10 cellular contexts compared by ENCODE assay signal in genomic region chr3:188262913-188263683, GRCh38.
DNase-seq lines count a peak whose midpoint lies in the region; ATAC-seq and TF ChIP-seq lines count a peak whose summit lies in the region.
"Had no signal": no experiment of that assay in that cellular context is flagged by ENCODE, and none has a peak within 500 bp of the region (broad histone marks: within the 10 kb centered on the region; RNA-seq: fewer than 3 reads in every experiment).

No MANE protein-coding gene starts in this region.

- no peak overlapping the region for H3K4me3 ChIP-seq in mammary epithelial cell (replicated peaks in 1 of 3; ENCODE audit: insufficient read depth in 1 of 3, low read depth in 2 of 3, low read length in 3 of 3)
- no peak overlapping the region for H3K4me3 ChIP-seq in mesenchymal stem cell (ENCODE audit: insufficient read depth in 1 of 2, low read depth in 1 of 2, low read length in 2 of 2)

- H2BK120ac ChIP-seq in mesenchymal stem cell (ENCODE audit: low read depth, low read length) = no peak overlapping the region

- CTCF ChIA-PET in MCF 10A (lab: Yijun Ruan, JAX) = interaction anchor here (0.6 to 2.1 kb wide), 5 partner anchors 14 to 886 kb away, joined by 3 to 7 read pairs (median 4); no protein-coding TSS in a partner anchor
- CTCF ChIA-PET in mammary epithelial cell (lab: Charles Lee; ENCODE audit: low non-redundant PET) = interaction anchor here (0.6 to 0.7 kb wide), 2 partner anchors 212 to 399 kb away, joined by 3 read pairs; no protein-coding TSS in a partner anchor

- H3K9me3 Mint-ChIP-seq in MCF 10A (ENCODE audit: unreplicated experiment) = no peaks in the 10 kb centered on the region
- H3K9me3 Mint-ChIP-seq: naive thymus-derived CD4-positive, alpha-beta T cell had no signal

- no peak overlapping the region for H3K18ac ChIP-seq in mesenchymal stem cell (ENCODE audit: low read depth in 1 of 2, low read length in 2 of 2)

- intact Hi-C loops in MCF 10A (cut with micrococcal nuclease) = loop anchor here (10.0 kb wide), 1 partner anchor 108 kb away; the partner anchor contains the start of gene LPP
- intact Hi-C loops in mammary epithelial cell (cut with micrococcal nuclease) = no loop called here

- no peak overlapping the region for H2AK5ac ChIP-seq in mesenchymal stem cell (ENCODE audit: low read length, severe bottlenecking)

- H3K9me3 ChIP-seq in mammary epithelial cell (replicated peaks; ENCODE audit: insufficient read depth, low read length) = no peaks in the 10 kb centered on the region
- H3K9me3 ChIP-seq in mesenchymal stem cell (ENCODE audit: control insufficient read depth, low read length) = no peaks in the 10 kb centered on the region

- in situ Hi-C loops in mammary epithelial cell (cut with MboI; ENCODE audit: low sequenced_read_pairs in 2 of 2) = no loop called here

- BruUV-seq in MCF 10A (replicated peaks; lab: Mats Ljungman, UMichigan) (no TSS peak), mammary epithelial cell (replicated peaks; lab: Mats Ljungman, UMichigan) (no TSS peak)

- H2BK5ac ChIP-seq in mesenchymal stem cell (ENCODE audit: low read depth, low read length, poor library complexity, severe bottlenecking) = no peak overlapping the region

- H2BK15ac ChIP-seq in mesenchymal stem cell (ENCODE audit: low read depth, poor library complexity, severe bottlenecking) = no peak overlapping the region

- ATAC-seq in HG03139 (IDR thresholded peaks at IDR 0.05; ENCODE audit: unreplicated experiment) (no peak), GM18909 (IDR thresholded peaks at IDR 0.05; ENCODE audit: poor library complexity, unreplicated experiment) (no peak)
- ATAC-seq: naive thymus-derived CD4-positive, alpha-beta T cell had no signal

- H3K27ac ChIP-seq in mammary epithelial cell (ENCODE audit: insufficient read depth, low read depth, low read length) (no peak overlapping the region), mesenchymal stem cell (ENCODE audit: low read length, poor library complexity, severe bottlenecking) (peak overlapping the region; percentile 70)

- TF ChIP-seq CTCF in MCF 10A (IDR thresholded peaks at IDR 0.05; ENCODE audit: unreplicated experiment) (no peak), mammary epithelial cell (conservative IDR thresholded peaks at IDR 0.05 in 1 of 2, IDR thresholded peaks at IDR 0.05 in 1 of 2; ENCODE audit: extremely low read depth in 1 of 2, insufficient read depth in 1 of 2, low read depth in 1 of 2, low read length in 2 of 2) (no peak)

- H3K4me2 ChIP-seq in mammary epithelial cell (ENCODE audit: insufficient read depth, low read depth, low read length) = no peak overlapping the region
- no peak overlapping the region for H3K4me2 ChIP-seq in mesenchymal stem cell (ENCODE audit: low read length, poor library complexity, severe bottlenecking)

- H3K36me3 Mint-ChIP-seq in MCF 10A (ENCODE audit: insufficient read depth, unreplicated experiment) = no peaks in the 10 kb centered on the region

- no peak overlapping the region for H3K9ac ChIP-seq in mammary epithelial cell (ENCODE audit: insufficient read depth, low read length)
- H3K9ac ChIP-seq in mesenchymal stem cell (ENCODE audit: low read length) = peak overlapping the region; percentile 31

- peak overlapping the region; percentile 43 for H3K27ac Mint-ChIP-seq in MCF 10A (ENCODE audit: low read depth, unreplicated experiment)
- H3K27ac Mint-ChIP-seq: B cell had no signal

- no peak overlapping the region for H4K8ac ChIP-seq in mesenchymal stem cell (ENCODE audit: low read length)

- H2AFZ ChIP-seq in mammary epithelial cell (ENCODE audit: low read depth, low read length) = no peak overlapping the region
- H2AFZ ChIP-seq in mesenchymal stem cell (ENCODE audit: low read depth, low read length) = no peak overlapping the region

- H3K79me2 ChIP-seq in mammary epithelial cell (ENCODE audit: insufficient read depth, low read length) = peaks cover 23% of the 10 kb centered on the region

- peaks cover 6% of the 10 kb centered on the region for H3K79me1 ChIP-seq in mesenchymal stem cell (replicated peaks; ENCODE audit: low read length, poor library complexity, severe bottlenecking)

- H3K4me1 ChIP-seq in mammary epithelial cell (ENCODE audit: insufficient read depth, low read length) (peaks cover 12% of the 10 kb centered on the region), mesenchymal stem cell (ENCODE audit: control insufficient read depth, insufficient read depth, low read depth, low read length) (peaks cover 19% of the 10 kb centered on the region)

- H2BK12ac ChIP-seq in mesenchymal stem cell (ENCODE audit: low read length in 2 of 2) = peak overlapping the region in 1 of 2 experiments; percentile 21

- H3K4me1 Mint-ChIP-seq in MCF 10A (ENCODE audit: insufficient read depth, unreplicated experiment) = peaks cover 8% of the 10 kb centered on the region

- no peaks in the 10 kb centered on the region for H3K27me3 Mint-ChIP-seq in MCF 10A (ENCODE audit: insufficient read depth, unreplicated experiment)
- H3K27me3 Mint-ChIP-seq: B cell; naive thymus-derived CD4-positive, alpha-beta T cell had no signal

- H3K36me3 ChIP-seq in mammary epithelial cell (ENCODE audit: insufficient read depth, low read length) (no peaks in the 10 kb centered on the region), mesenchymal stem cell (ENCODE audit: control insufficient read depth in 1 of 2, insufficient read depth in 2 of 2, low read depth in 1 of 2, low read length in 2 of 2) (no peaks in the 10 kb centered on the region)

- DNase-seq in MCF 10A (ENCODE audit: unreplicated experiment) (peak; percentile 62), mammary epithelial cell (no peak), dermis microvascular lymphatic vessel endothelial cell (ENCODE audit: low read depth in 2 of 2) (peak; percentile 89 to 97), mesenchymal stem cell (peak; percentile 91), iPS-NIHi11 (ENCODE audit: low spot score) (no peak)
- DNase-seq in activated CD4-positive, alpha-beta T cell treated with anti-CD3 and anti-CD28 coated beads for 1 hour = no peak
- DNase-seq: naive thymus-derived CD4-positive, alpha-beta T cell had no signal

- no peak overlapping the region for H3K23ac ChIP-seq in mesenchymal stem cell (ENCODE audit: low read length in 2 of 2)

- no peaks in the 10 kb centered on the region for H4K20me1 ChIP-seq in mammary epithelial cell (ENCODE audit: insufficient read depth, low read length)

- H3K27me3 ChIP-seq in mammary epithelial cell (ENCODE audit: insufficient read depth, low read length) (no peaks in the 10 kb centered on the region), mesenchymal stem cell (ENCODE audit: control insufficient read depth in 1 of 2, insufficient read depth in 1 of 2, low read length in 2 of 2) (no peaks in the 10 kb centered on the region)

- H4K91ac ChIP-seq in mesenchymal stem cell (ENCODE audit: low read length) = no peak overlapping the region

- no peak overlapping the region for H3K4me3 Mint-ChIP-seq in MCF 10A (ENCODE audit: unreplicated experiment)
- H3K4me3 Mint-ChIP-seq: B cell; naive thymus-derived CD4-positive, alpha-beta T cell had no signal

- peak overlapping the region in 1 of 2 experiments; percentile 30 for H3K4ac ChIP-seq in mesenchymal stem cell (ENCODE audit: low read depth in 1 of 2, low read length in 2 of 2)

- WGBS in mammary epithelial cell (ENCODE audit: low coverage, missing lambda C conversion rate) = over 99% methylated on average over 8 of the region's 8 CpGs
- WGBS in mesenchymal stem cell = 27% methylated on average over 4 of the region's 8 CpGs

- H3K14ac ChIP-seq in mesenchymal stem cell (ENCODE audit: low read length in 2 of 2) = no peak overlapping the region

- dilution Hi-C loops in mammary epithelial cell (cut with HindIII; ENCODE audit: low sequenced_read_pairs) = no loop called here

- POLR2A ChIA-PET in MCF 10A (lab: Yijun Ruan, JAX) = interaction anchor here (0.5 to 3.6 kb wide), 7 partner anchors 10 to 518 kb away, joined by 3 to 16 read pairs (median 4); partner anchors contain the start of genes BCL6 and LPP

Comparison
In these comparisons a context has a peak if more than half of its experiments do, and no peak if none do; other contexts are left out.
1. DNase-seq: peak in MCF 10A (single experiment), dermis microvascular lymphatic vessel endothelial cell (2 of 2) and mesenchymal stem cell (single experiment); none in mammary epithelial cell (single experiment), iPS-NIHi11 (single experiment) and activated CD4-positive, alpha-beta T cell treated with anti-CD3 and anti-CD28 coated beads for 1 hour (single experiment).